In genomic region chr2:230600881-230601280, GRCh38 we compare ENCODE assay signal across 21 cellular contexts.
A peak's percentile ranks its signal among the peaks of the same experiment; 100 is the strongest.
DNase-seq lines count a peak whose midpoint lies in the region; ATAC-seq, FAIRE-seq and TF ChIP-seq lines count a peak whose summit lies in the region.
"Had no signal": no experiment of that assay in that cellular context is flagged by ENCODE, and none has a peak within 500 bp of the region (broad histone marks: within the 10 kb centered on the region; RNA-seq: fewer than 3 reads in every experiment).

No MANE protein-coding gene starts in this region.

- POLR2A ChIA-PET in activated B cell treated with CpG ODN at 0.5 μM for 24 hours (lab: Charles Lee), result interaction anchor here (0.7 to 4.7 kb wide), 13 partner anchors 7 to 398 kb away, joined by 3 to 64 read pairs (median 18); partner anchors contain the start of gene SP100

- peaks cover 43% of the 10 kb centered on the region for H3K36me3 Mint-ChIP-seq in T-helper 2 cell treated with Interferon-gamma antibody and Interleukin-4, amounts not matched to agents 5 μg/mL and 100 μg/mL, for 36 hours (ENCODE audit: low read depth)
- H3K36me3 Mint-ChIP-seq in activated B cell treated with CpG ODN at 0.5 μM for 24 hours (ENCODE audit: low read depth) (peaks cover 43% of the 10 kb centered on the region), naive B cell (peaks cover 24 to 31% of the 10 kb centered on the region in 2 donors)

- no peak for TF ChIP-seq CTCF in activated B cell treated with CpG ODN at 0.5 μM for 24 hours (IDR thresholded peaks at IDR 0.05)

- no peaks in the 10 kb centered on the region for H3K27me3 Mint-ChIP-seq in T-helper 2 cell treated with Interferon-gamma antibody and Interleukin-4, amounts not matched to agents 5 μg/mL and 100 μg/mL, for 36 hours (ENCODE audit: low read depth)
- H3K27me3 Mint-ChIP-seq in activated B cell treated with CpG ODN at 0.5 μM for 24 hours (no peaks in the 10 kb centered on the region), naive B cell (no peaks in the 10 kb centered on the region)
- H3K27me3 Mint-ChIP-seq: progenitor cell of endocrine pancreas had no signal

- CTCF ChIA-PET in activated B cell treated with CpG ODN at 0.5 μM for 24 hours (lab: Charles Lee), result interaction anchor here (1.1 to 2.2 kb wide), 2 partner anchors 10 to 12 kb away, joined by 4 to 11 read pairs; no protein-coding TSS in a partner anchor

- H3K4me1 Mint-ChIP-seq in T-helper 2 cell treated with Interferon-gamma antibody and Interleukin-4, amounts not matched to agents 5 μg/mL and 100 μg/mL, for 36 hours (ENCODE audit: low read depth), result peaks cover 58% of the 10 kb centered on the region
- H3K4me1 Mint-ChIP-seq in activated B cell treated with CpG ODN at 0.5 μM for 24 hours (peaks cover 94% of the 10 kb centered on the region), naive B cell (peaks cover 60 to 88% (median 76%) of the 10 kb centered on the region in 3 donors)
- H3K4me1 Mint-ChIP-seq: nephron had no signal

- no peak for TF ChIP-seq POLR2A in GM12891 (IDR thresholded peaks at IDR 0.05; ENCODE audit: low read depth, low read length)

- H3K27ac Mint-ChIP-seq in T-helper 2 cell treated with Interferon-gamma antibody and Interleukin-4, amounts not matched to agents 5 μg/mL and 100 μg/mL, for 36 hours, result peak overlapping the region; percentile 63
- H3K27ac Mint-ChIP-seq in activated B cell treated with CpG ODN at 0.5 μM for 24 hours (peak overlapping the region; percentile 96), naive B cell (peak overlapping the region in 5 of 6 donors; percentile 47 to 98 (median 89))
- H3K27ac Mint-ChIP-seq: nephron, progenitor cell of endocrine pancreas, WTC11 had no signal

- DNase-seq in T-helper 2 cell treated with Interferon-gamma antibody and Interleukin-4, amounts not matched to agents 5 μg/mL and 100 μg/mL, for 36 hours (ENCODE audit: low spot score), result no peak
- DNase-seq in T-helper 2 cell (no peak), GM12891 (ENCODE audit: insufficient read length, low spot score) (no peak), activated B cell treated with CpG ODN at 0.5 μM for 24 hours (no peak), naive B cell (no peak), cerebellar cortex (ENCODE audit: low spot score) (no peak)
- DNase-seq: 8988T; anterior cingulate cortex; cerebellar nuclear complex; DMS 273 treated with DMSO at 0.1 percent for 48 hours; effector memory CD4-positive, alpha-beta T cell; heart right ventricle; islet precursor cell; NCI-H1436; stimulated activated CD4-positive, alpha-beta T cell treated with anti-CD3 and anti-CD28 coated beads, Interleukin-4, amount 100 ng/mL, for 4 hours; thyroid gland had no signal

- ATAC-seq in activated B cell treated with CpG ODN at 0.5 μM for 24 hours (ENCODE audit: low read depth) (no peak), naive B cell (ENCODE audit: low read depth in 2 of 2) (no peak), HG03469 (IDR thresholded peaks at IDR 0.05; ENCODE audit: unreplicated experiment) (no peak), GM18909 (IDR thresholded peaks at IDR 0.05; ENCODE audit: poor library complexity, unreplicated experiment) (no peak)
- ATAC-seq: heart right ventricle, WTC11 had no signal

- peak overlapping the region; percentile 63 for H3K4me3 Mint-ChIP-seq in T-helper 2 cell treated with Interferon-gamma antibody and Interleukin-4, amounts not matched to agents 5 μg/mL and 100 μg/mL, for 36 hours
- H3K4me3 Mint-ChIP-seq in activated B cell treated with CpG ODN at 0.5 μM for 24 hours (peak overlapping the region; percentile 52), naive B cell (peak overlapping the region in 6 of 8 donors; percentile 35 to 62 (median 48))
- H3K4me3 Mint-ChIP-seq: nephron, WTC11 had no signal

- no peak for FAIRE-seq in GM12891 (lab: Jason Lieb, UNC)

- H3K9me3 Mint-ChIP-seq in T-helper 2 cell treated with Interferon-gamma antibody and Interleukin-4, amounts not matched to agents 5 μg/mL and 100 μg/mL, for 36 hours, result peaks cover 38% of the 10 kb centered on the region
- H3K9me3 Mint-ChIP-seq in activated B cell treated with CpG ODN at 0.5 μM for 24 hours (peaks cover 25% of the 10 kb centered on the region), naive B cell (peaks cover 10 to 56% (median 39%) of the 10 kb centered on the region in 7 donors)

- intact Hi-C loops in activated B cell treated with CpG ODN at 0.5 μM for 24 hours (cut with micrococcal nuclease), result loop anchor here (2.0 kb wide), 1 partner anchor 36 kb away; no protein-coding TSS in a partner anchor

TF ChIP-seq in GM12891, 5 proteins besides CTCF, POLR2A, EP300 and RAD21:
- peak; percentile 66 for TF ChIP-seq POU2F2 (IDR thresholded peaks at IDR 0.05; ENCODE audit: low read depth, low read length)
- TF ChIP-seq PAX5 (IDR thresholded peaks at IDR 0.05; ENCODE audit: insufficient read depth, low read length, severe bottlenecking), result no peak
- no peak for TF ChIP-seq POLR2AphosphoS5 (IDR thresholded peaks at IDR 0.05; ENCODE audit: low read depth, low read length)
- TF ChIP-seq TAF1 (IDR thresholded peaks at IDR 0.05; ENCODE audit: low read depth, low read length), result no peak; the same call in 1 of the 2 replicates
- TF ChIP-seq SPI1 (IDR thresholded peaks at IDR 0.05; ENCODE audit: low read depth, low read length), result no peak
